In the genomic region with DNA sequence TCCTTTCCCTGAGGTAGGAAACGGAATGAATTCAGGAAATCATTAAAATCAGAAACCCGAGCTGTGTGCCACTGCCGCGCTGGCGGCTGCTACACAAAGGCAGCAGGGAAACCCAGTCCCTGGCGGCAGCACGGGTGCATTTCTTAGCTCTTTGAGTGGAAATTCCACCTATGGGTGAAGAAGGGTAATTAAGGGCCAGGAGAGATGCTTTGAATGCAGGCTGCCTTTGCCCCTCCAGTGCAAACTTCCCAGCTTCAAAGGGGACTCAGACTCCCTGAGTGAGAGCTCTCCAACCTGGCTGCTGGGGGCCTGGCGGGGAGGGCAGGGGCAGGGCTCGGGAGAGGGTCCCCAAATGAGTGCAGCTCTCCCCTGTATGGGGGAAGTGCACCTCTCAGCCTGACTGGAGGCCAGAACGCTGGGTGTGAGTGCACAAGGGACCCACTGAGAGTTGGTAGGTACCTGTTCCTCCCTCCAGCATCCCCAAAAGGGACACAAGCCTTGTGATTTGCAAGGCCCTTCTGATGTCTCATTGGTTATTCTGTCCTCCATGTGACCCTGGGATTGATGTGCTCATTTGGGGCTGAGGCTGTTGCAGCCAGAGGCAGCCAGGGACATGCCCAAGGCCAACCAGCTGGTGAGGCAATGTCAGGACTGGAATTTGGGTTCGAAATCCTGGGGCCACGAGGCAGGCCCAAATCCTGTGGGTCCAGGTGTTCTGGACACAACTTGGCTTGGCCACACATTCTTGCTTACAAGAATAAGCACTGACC, we compare ENCODE assay signal across 1 cellular context.
TF ChIP-seq lines count a peak whose summit lies in the region.

No MANE protein-coding gene starts in this region.

TF ChIP-seq in GM23338, 12 proteins besides CTCF, POLR2A, EP300 and RAD21 (continued from another document):
- TF ChIP-seq, protein P1, sequence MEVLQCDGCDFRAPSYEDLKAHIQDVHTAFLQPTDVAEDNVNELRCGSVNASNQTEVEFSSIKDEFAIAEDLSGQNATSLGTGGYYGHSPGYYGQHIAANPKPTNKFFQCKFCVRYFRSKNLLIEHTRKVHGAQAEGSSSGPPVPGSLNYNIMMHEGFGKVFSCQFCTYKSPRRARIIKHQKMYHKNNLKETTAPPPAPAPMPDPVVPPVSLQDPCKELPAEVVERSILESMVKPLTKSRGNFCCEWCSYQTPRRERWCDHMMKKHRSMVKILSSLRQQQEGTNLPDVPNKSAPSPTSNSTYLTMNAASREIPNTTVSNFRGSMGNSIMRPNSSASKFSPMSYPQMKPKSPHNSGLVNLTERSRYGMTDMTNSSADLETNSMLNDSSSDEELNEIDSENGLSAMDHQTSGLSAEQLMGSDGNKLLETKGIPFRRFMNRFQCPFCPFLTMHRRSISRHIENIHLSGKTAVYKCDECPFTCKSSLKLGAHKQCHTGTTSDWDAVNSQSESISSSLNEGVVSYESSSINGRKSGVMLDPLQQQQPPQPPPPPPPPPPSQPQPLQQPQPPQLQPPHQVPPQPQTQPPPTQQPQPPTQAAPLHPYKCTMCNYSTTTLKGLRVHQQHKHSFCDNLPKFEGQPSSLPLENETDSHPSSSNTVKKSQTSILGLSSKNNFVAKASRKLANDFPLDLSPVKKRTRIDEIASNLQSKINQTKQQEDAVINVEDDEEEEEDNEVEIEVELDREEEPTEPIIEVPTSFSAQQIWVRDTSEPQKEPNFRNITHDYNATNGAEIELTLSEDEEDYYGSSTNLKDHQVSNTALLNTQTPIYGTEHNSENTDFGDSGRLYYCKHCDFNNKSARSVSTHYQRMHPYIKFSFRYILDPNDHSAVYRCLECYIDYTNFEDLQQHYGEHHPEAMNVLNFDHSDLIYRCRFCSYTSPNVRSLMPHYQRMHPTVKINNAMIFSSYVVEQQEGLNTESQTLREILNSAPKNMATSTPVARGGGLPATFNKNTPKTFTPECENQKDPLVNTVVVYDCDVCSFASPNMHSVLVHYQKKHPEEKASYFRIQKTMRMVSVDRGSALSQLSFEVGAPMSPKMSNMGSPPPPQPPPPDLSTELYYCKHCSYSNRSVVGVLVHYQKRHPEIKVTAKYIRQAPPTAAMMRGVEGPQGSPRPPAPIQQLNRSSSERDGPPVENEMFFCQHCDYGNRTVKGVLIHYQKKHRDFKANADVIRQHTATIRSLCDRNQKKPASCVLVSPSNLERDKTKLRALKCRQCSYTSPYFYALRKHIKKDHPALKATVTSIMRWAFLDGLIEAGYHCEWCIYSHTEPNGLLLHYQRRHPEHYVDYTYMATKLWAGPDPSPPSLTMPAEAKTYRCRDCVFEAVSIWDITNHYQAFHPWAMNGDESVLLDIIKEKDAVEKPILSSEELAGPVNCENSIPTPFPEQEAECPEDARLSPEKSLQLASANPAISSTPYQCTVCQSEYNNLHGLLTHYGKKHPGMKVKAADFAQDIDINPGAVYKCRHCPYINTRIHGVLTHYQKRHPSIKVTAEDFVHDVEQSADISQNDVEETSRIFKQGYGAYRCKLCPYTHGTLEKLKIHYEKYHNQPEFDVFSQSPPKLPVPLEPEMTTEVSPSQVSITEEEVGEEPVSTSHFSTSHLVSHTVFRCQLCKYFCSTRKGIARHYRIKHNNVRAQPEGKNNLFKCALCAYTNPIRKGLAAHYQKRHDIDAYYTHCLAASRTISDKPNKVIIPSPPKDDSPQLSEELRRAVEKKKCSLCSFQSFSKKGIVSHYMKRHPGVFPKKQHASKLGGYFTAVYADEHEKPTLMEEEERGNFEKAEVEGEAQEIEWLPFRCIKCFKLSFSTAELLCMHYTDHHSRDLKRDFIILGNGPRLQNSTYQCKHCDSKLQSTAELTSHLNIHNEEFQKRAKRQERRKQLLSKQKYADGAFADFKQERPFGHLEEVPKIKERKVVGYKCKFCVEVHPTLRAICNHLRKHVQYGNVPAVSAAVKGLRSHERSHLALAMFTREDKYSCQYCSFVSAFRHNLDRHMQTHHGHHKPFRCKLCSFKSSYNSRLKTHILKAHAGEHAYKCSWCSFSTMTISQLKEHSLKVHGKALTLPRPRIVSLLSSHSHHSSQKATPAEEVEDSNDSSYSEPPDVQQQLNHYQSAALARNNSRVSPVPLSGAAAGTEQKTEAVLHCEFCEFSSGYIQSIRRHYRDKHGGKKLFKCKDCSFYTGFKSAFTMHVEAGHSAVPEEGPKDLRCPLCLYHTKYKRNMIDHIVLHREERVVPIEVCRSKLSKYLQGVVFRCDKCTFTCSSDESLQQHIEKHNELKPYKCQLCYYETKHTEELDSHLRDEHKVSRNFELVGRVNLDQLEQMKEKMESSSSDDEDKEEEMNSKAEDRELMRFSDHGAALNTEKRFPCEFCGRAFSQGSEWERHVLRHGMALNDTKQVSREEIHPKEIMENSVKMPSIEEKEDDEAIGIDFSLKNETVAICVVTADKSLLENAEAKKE (CRISPR knock-in tag; IDR thresholded peaks at IDR 0.05), result no peak
- no peak for TF ChIP-seq JUNB (IDR thresholded peaks at IDR 0.05; ENCODE audit: unreplicated experiment)
- TF ChIP-seq ZNF114 (CRISPR knock-in tag; IDR thresholded peaks at IDR 0.05), result no peak
- no peak for TF ChIP-seq EZH2 (IDR thresholded peaks at IDR 0.05; ENCODE audit: low read depth, unreplicated experiment)
- no peak for TF ChIP-seq CREB1 (CRISPR knock-in tag; IDR thresholded peaks at IDR 0.05; ENCODE audit: low read depth)
- TF ChIP-seq, protein P2, sequence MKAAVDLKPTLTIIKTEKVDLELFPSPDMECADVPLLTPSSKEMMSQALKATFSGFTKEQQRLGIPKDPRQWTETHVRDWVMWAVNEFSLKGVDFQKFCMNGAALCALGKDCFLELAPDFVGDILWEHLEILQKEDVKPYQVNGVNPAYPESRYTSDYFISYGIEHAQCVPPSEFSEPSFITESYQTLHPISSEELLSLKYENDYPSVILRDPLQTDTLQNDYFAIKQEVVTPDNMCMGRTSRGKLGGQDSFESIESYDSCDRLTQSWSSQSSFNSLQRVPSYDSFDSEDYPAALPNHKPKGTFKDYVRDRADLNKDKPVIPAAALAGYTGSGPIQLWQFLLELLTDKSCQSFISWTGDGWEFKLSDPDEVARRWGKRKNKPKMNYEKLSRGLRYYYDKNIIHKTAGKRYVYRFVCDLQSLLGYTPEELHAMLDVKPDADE (IDR thresholded peaks at IDR 0.05), result no peak
- no peak for TF ChIP-seq ZNF331 (CRISPR knock-in tag; IDR thresholded peaks at IDR 0.05; ENCODE audit: low read depth)
TF ChIP-seq in GM23338: peak in this region for 0.
